ENCODE assay signal across 22 cellular contexts in the genomic region with DNA sequence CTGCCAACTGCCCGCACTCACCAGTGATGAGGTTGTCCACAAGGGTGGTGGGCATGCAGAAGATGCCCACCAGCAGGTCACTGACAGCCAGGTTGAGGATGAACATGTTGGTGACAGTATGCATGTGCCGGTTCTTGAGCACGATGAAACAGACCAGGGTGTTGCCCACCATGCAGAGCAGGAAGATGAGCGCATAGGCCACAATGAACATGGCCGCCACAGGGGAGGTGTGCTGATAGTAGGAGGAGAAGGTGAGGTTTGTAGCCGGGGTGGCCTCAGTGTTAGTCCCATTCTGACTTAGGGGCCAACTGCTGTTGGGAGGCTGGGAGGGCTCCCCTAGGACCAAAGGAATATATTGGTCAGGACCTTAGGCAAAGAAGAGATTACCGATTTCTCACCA. TPM values are rescaled to one million over a fixed set of nuclear protein-coding genes. Genes with fewer than 3 reads are reported as not detected.
DNase-seq lines count a peak whose midpoint lies in the region; ATAC-seq, FAIRE-seq and TF ChIP-seq lines count a peak whose summit lies in the region.
"Had no signal": no experiment of that assay in that cellular context is flagged by ENCODE, and none has a peak within 500 bp of the region (broad histone marks: within the 10 kb centered on the region; RNA-seq: fewer than 3 reads in every experiment).

No MANE protein-coding gene starts in this region.

- no peak overlapping the region for H3K4me3 ChIP-seq in IMR-90 (ENCODE audit: insufficient read depth, low read depth, low read length)
- H3K4me3 ChIP-seq in Loucy (ENCODE audit: low read length, poor library complexity, severe bottlenecking) = no peak overlapping the region
- no peak overlapping the region for H3K4me3 ChIP-seq in H1 (ENCODE audit: extremely low read depth in 1 of 4, insufficient read depth in 2 of 4, low read depth in 3 of 4, low read length in 4 of 4)
- H3K4me3 ChIP-seq: GM23338, HAP-1 had no signal

- H3K36me3 ChIP-seq in IMR-90 (ENCODE audit: control insufficient read depth, insufficient read depth, low read length) = no peaks in the 10 kb centered on the region
- H3K36me3 ChIP-seq in Loucy (ENCODE audit: insufficient read depth, low read length) = no peaks in the 10 kb centered on the region
- no peaks in the 10 kb centered on the region for H3K36me3 ChIP-seq in H1 (ENCODE audit: control insufficient read depth in 2 of 4, insufficient read depth in 4 of 4, low read length in 3 of 4)
- H3K36me3 ChIP-seq: HAP-1 had no signal

- H3K56ac ChIP-seq in IMR-90 (ENCODE audit: extremely low read depth, insufficient read depth, low read length) (no peak overlapping the region), H1 (replicated peaks; ENCODE audit: insufficient read length, low read depth, low read length) (no peak overlapping the region)

- peak overlapping the region; percentile 58 for H4K91ac ChIP-seq in IMR-90 (ENCODE audit: insufficient read depth, low read depth, low read length)
- H4K91ac ChIP-seq in H1 (replicated peaks; ENCODE audit: insufficient read length, low read length) = no peak overlapping the region

- ATAC-seq in IMR-90 (ENCODE audit: low read depth) (no peak), HG02885 (IDR thresholded peaks at IDR 0.05; ENCODE audit: poor library complexity, unreplicated experiment) (no peak)

- H3K23me2 ChIP-seq in H1 (ENCODE audit: low read depth, low read length) = no peaks in the 10 kb centered on the region

- H3K27ac ChIP-seq in IMR-90 (ENCODE audit: insufficient read depth, low read length) = no peak overlapping the region; the same call in 1 of the 2 replicates
- no peak overlapping the region for H3K27ac ChIP-seq in H1 (ENCODE audit: low read depth, low read length)

- no peaks in the 10 kb centered on the region for H3K79me2 ChIP-seq in Loucy (ENCODE audit: insufficient read depth, low read length)
- H3K79me2 ChIP-seq in H1 (ENCODE audit: control insufficient read depth in 1 of 2, insufficient read depth in 2 of 2, low read length in 2 of 2) = no peaks in the 10 kb centered on the region

- peak overlapping the region; percentile 75; the same call in 2 of the 3 replicates for H2BK15ac ChIP-seq in IMR-90 (ENCODE audit: low read depth, low read length)
- no peak overlapping the region for H2BK15ac ChIP-seq in H1 (ENCODE audit: low read length)

- H3K4ac ChIP-seq in IMR-90 (ENCODE audit: low read depth, low read length) (peak overlapping the region; percentile 88), H1 (replicated peaks; ENCODE audit: insufficient read length, low read depth, low read length) (no peak overlapping the region)

- BruUV-seq in IMR-90 (replicated peaks; lab: Mats Ljungman, UMichigan) = no TSS peak

- peak overlapping the region; percentile 22 for H2AFZ ChIP-seq in IMR-90 (replicated peaks; ENCODE audit: low read length, poor library complexity)
- peak overlapping the region; percentile 26; the same call in 1 of the 2 replicates for H2AFZ ChIP-seq in Loucy (ENCODE audit: low read length)
- no peak overlapping the region for H2AFZ ChIP-seq in H1 (ENCODE audit: low read length)
- H2AFZ ChIP-seq: GM23338 had no signal

- peak overlapping the region; percentile 43 for H2AK9ac ChIP-seq in IMR-90 (replicated peaks; ENCODE audit: low read depth, low read length, poor library complexity)

- TF ChIP-seq RAD21 in IMR-90 (IDR thresholded peaks at IDR 0.05; ENCODE audit: low read length) (no peak), H1 (IDR thresholded peaks at IDR 0.05 in 1 of 2, conservative IDR thresholded peaks at IDR 0.05 in 1 of 2; ENCODE audit: low read depth in 2 of 2, low read length in 2 of 2) (no peak)

- H3K4me1 ChIP-seq in IMR-90 (ENCODE audit: control insufficient read depth, insufficient read depth, low read length) (peaks cover 11% of the 10 kb centered on the region), Loucy (ENCODE audit: insufficient read depth, low read length, poor library complexity, severe bottlenecking) (peaks cover 11% of the 10 kb centered on the region), H1 (replicated peaks in 1 of 4; ENCODE audit: control insufficient read depth in 3 of 4, insufficient read depth in 4 of 4, low read length in 3 of 4) (no peaks in the 10 kb centered on the region)
- H3K4me1 ChIP-seq: HAP-1 had no signal

- H4K5ac ChIP-seq in IMR-90 (ENCODE audit: low read depth, low read length) (no peak overlapping the region), H1 (ENCODE audit: insufficient read length, low read depth, low read length) (no peak overlapping the region)

- no peak for TF ChIP-seq EP300 in H1 (IDR thresholded peaks at IDR 0.05; ENCODE audit: borderline replicate concordance in 1 of 2, low read depth in 2 of 2, low read length in 2 of 2)

- H3F3A ChIP-seq in Loucy (ENCODE audit: low read depth) = no peaks in the 10 kb centered on the region

- H4K20me1 ChIP-seq in IMR-90 (ENCODE audit: insufficient read depth, low read length) = peaks cover 8% of the 10 kb centered on the region; the same call in 1 of the 2 replicates
- no peaks in the 10 kb centered on the region for H4K20me1 ChIP-seq in Loucy (ENCODE audit: insufficient read depth, low read length, poor library complexity, severe bottlenecking)
- H4K20me1 ChIP-seq in H1 (replicated peaks in 1 of 2; ENCODE audit: control insufficient read depth in 1 of 2, insufficient read depth in 2 of 2, low read length in 2 of 2) = no peaks in the 10 kb centered on the region

- no peak overlapping the region for H2BK5ac ChIP-seq in IMR-90 (ENCODE audit: low read depth, low read length, poor library complexity, severe bottlenecking)
- H2BK5ac ChIP-seq in H1 (ENCODE audit: low read depth, low read length) = no peak overlapping the region

- FAIRE-seq in H1 (lab: Jason Lieb, UNC) (no peak), urothelium cell line (lab: Jason Lieb, UNC) (peak; percentile 69)
- FAIRE-seq: GM12891, GM18507, H54 had no signal

- H3K9ac ChIP-seq in IMR-90 (ENCODE audit: low read depth, low read length) (no peak overlapping the region), Loucy (ENCODE audit: low read depth, low read length, poor library complexity, severe bottlenecking) (no peak overlapping the region), H1 (replicated peaks in 1 of 4; ENCODE audit: extremely low read depth in 1 of 4, low read depth in 3 of 4, low read length in 3 of 4) (no peak overlapping the region)

- peaks cover 13% of the 10 kb centered on the region for H3K9me1 ChIP-seq in IMR-90 (ENCODE audit: insufficient read depth, low read length)

- H2AK5ac ChIP-seq in IMR-90 (ENCODE audit: low read depth, low read length) (peak overlapping the region; percentile 85), H1 (ENCODE audit: low read depth, low read length) (no peak overlapping the region)

- H2BK12ac ChIP-seq in H1 (ENCODE audit: low read depth, low read length) = no peak overlapping the region

- H3K14ac ChIP-seq in IMR-90 (replicated peaks; ENCODE audit: low read depth, low read length) = 0 out of 2 replicates have a peak overlapping the region, but pooled peaks have one; percentile 83
- H3K14ac ChIP-seq in H1 (ENCODE audit: insufficient read length) = no peak overlapping the region

- no peak overlapping the region for H3K18ac ChIP-seq in IMR-90 (ENCODE audit: low read depth, low read length)
- H3K18ac ChIP-seq in H1 (ENCODE audit: extremely low read depth, low read length) = no peak overlapping the region

- H4K8ac ChIP-seq in IMR-90 (ENCODE audit: low read depth in 2 of 2, low read length in 2 of 2) (peak overlapping the region in 1 of 2 experiments; percentile 60; a peak in 1 of 4 replicates), H1 (ENCODE audit: extremely low read depth, insufficient read depth, low read length) (0 out of 2 replicates have a peak overlapping the region, but pooled peaks have one; percentile 14)

- H3K9me3 ChIP-seq in IMR-90 (ENCODE audit: control insufficient read depth, insufficient read depth, low read length) (peaks cover 1% of the 10 kb centered on the region; the same call in 1 of the 2 replicates), Loucy (ENCODE audit: insufficient read depth, low read depth, low read length) (0 out of 2 replicates have a peak, but pooled peaks cover 4% of the 10 kb centered on the region), H1 (ENCODE audit: insufficient read depth in 2 of 2, low read depth in 1 of 2, low read length in 1 of 2) (0 out of 4 replicates have a peak, but pooled peaks cover 0 to 3% of the 10 kb centered on the region in 2 experiments)

- TF ChIP-seq POLR2A in IMR-90 (IDR thresholded peaks at IDR 0.05; ENCODE audit: low read depth, low read length) = no peak
- no peak for TF ChIP-seq POLR2A in H1 (IDR thresholded peaks at IDR 0.05; ENCODE audit: control extremely low read depth in 1 of 2, low read depth in 2 of 2, low read length in 2 of 2)

- H2BK20ac ChIP-seq in IMR-90 (ENCODE audit: low read depth, low read length) (peak overlapping the region; percentile 89), H1 (ENCODE audit: low read length) (no peak overlapping the region)

- intact Hi-C loops in IMR-90 (cut with micrococcal nuclease) = loop anchor here (2.0 kb wide), 1 partner anchor 99 kb away; no protein-coding TSS in a partner anchor

- H3K23ac ChIP-seq in IMR-90 (ENCODE audit: low read depth, low read length) (no peak overlapping the region), H1 (ENCODE audit: insufficient read length) (no peak overlapping the region)

- in situ Hi-C loops in IMR-90 (cut with MboI; ENCODE audit: low sequenced_read_pairs) = no loop called here

- H3K4me2 ChIP-seq in IMR-90 (ENCODE audit: low read depth, low read length) (no peak overlapping the region), Loucy (ENCODE audit: low read depth, low read length, poor library complexity, severe bottlenecking) (no peak overlapping the region), H1 (ENCODE audit: insufficient read depth in 1 of 2, low read depth in 2 of 2, low read length in 2 of 2) (no peak overlapping the region)
- H3K4me2 ChIP-seq: GM23338 had no signal

- H2BK120ac ChIP-seq in IMR-90 (ENCODE audit: low read depth, low read length) = peak overlapping the region; percentile 88
- H2BK120ac ChIP-seq in H1 (replicated peaks; ENCODE audit: low read depth, low read length) = no peak overlapping the region

- H3K9me2 ChIP-seq in Loucy (replicated peaks; ENCODE audit: low read depth, low read length) = no peaks in the 10 kb centered on the region

- CTCF ChIA-PET in IMR-90 (lab: Yijun Ruan, JAX) (interaction anchor here (1.0 kb wide), 1 partner anchor 99 kb away, joined by 3 read pairs; no protein-coding TSS in a partner anchor), H1 (lab: Charles Lee; ENCODE audit: partially characterized antibody) (interaction anchor here (0.8 to 17.4 kb wide), 28 partner anchors 9 to 503 kb away, joined by 3 to 329 read pairs (median 9); no protein-coding TSS in a partner anchor)

- no peak for TF ChIP-seq CTCF in IMR-90 (conservative IDR thresholded peaks at IDR 0.05; ENCODE audit: low read depth, low read length)
- TF ChIP-seq CTCF in Loucy (conservative IDR thresholded peaks at IDR 0.05; ENCODE audit: low read length) = no peak
- TF ChIP-seq CTCF in H1 (IDR thresholded peaks at IDR 0.05; ENCODE audit: control extremely low read depth in 1 of 3, insufficient read depth in 1 of 3, low read depth in 1 of 3, low read length in 3 of 3) = no peak

- H3K79me1 ChIP-seq in IMR-90 (ENCODE audit: low read depth in 1 of 2, low read length in 2 of 2) (no peaks in the 10 kb centered on the region), H1 (ENCODE audit: low read depth, low read length) (no peaks in the 10 kb centered on the region)

- 96% methylated on average over 4 of the region's 7 CpGs; no CpG with 5 or more reads in 1 of the 2 experiments for WGBS in IMR-90 (ENCODE audit: extremely low coverage in 2 of 2, insufficient read length in 1 of 2), 2 experiments
- 92% methylated on average over 7 of the region's 7 CpGs; no CpG with 5 or more reads in 1 of the 2 experiments for WGBS in H1 (ENCODE audit: extremely low coverage in 1 of 2, insufficient coverage in 1 of 2, insufficient read length in 1 of 2, insufficient replicate concordance in 2 of 2, low coverage in 1 of 2, low lambda C conversion rate in 2 of 2, missing lambda C conversion rate in 1 of 2), 2 experiments

- dilution Hi-C loops in IMR-90 (cut with HindIII; ENCODE audit: low sequenced_read_pairs, unreplicated experiment) = no loop called here

- POLR2A ChIA-PET in IMR-90 (lab: Charles Lee; ENCODE audit: unreplicated experiment) = no interaction called here
- POLR2A ChIA-PET in H1 (lab: Charles Lee; ENCODE audit: partially characterized antibody) = interaction anchor here (1.3 kb wide), 1 partner anchor 30 kb away, joined by 5 read pairs; no protein-coding TSS in a partner anchor

- DNase-seq in IMR-90 (no peak), H1 (ENCODE audit: low read depth in 1 of 2, low spot score in 2 of 2) (no peak), urothelium cell line (ENCODE audit: low spot score) (no peak)
- DNase-seq in activated naive CD4-positive, alpha-beta T cell (lab: John Stamatoyannopoulos, UW) = no peak
- DNase-seq: C1 segment of cervical spinal cord; Calu3; CD4-positive, alpha-beta memory T cell; COR-L47; DMS53; DMS79 treated with DMSO at 0.1 percent for 48 hours; GF-D8; HFFc6 had no signal

- H3K27me3 ChIP-seq in IMR-90 (ENCODE audit: control insufficient read depth, insufficient read depth, low read length) (no peaks in the 10 kb centered on the region), Loucy (ENCODE audit: insufficient read depth, low read length, poor library complexity, severe bottlenecking) (no peaks in the 10 kb centered on the region), H1 (replicated peaks in 1 of 4; ENCODE audit: control insufficient read depth in 3 of 4, extremely low read depth in 1 of 4, insufficient read depth in 3 of 4, low read length in 3 of 4) (no peaks in the 10 kb centered on the region)

RNA-seq across cellular contexts. Expression of gene NPFFR1, which starts 17.7 kb away (rescaled TPM):
- total RNA-seq in IMR-90 (2012; rRNA removed) = not detected in 2 replicates
- polyA plus RNA-seq in IMR-90 (2012; rRNA removed) (not detected in 2 replicates), H1 (2011; rRNA removed) (0.02 and 0.03 TPM in 2 replicates)
- not detected in 2 replicates for polyA plus RNA-seq in IMR-90 (2012; cell fraction: cytosol; rRNA removed)
- polyA plus RNA-seq in IMR-90 (2012; cell fraction: nucleus; rRNA removed; ENCODE audit: low replicate concordance) = 0.01 TPM in 1 of 2 replicates, not detected in the other
- total RNA-seq in H1 (2021; fragmentation: NEBNext Ultra II Directional; extraction: Animal tissue kit (Norgen Biotek cat#: 25700)) = 0.06 TPM in 1 of 2 replicates, not detected in the other
- polyA plus RNA-seq in H1 (2011; cell fraction: cytosol; rRNA removed) = 0.03 TPM
- 0.04 TPM for polyA plus RNA-seq in H1 (2011; cell fraction: nucleus; rRNA removed)
- 0.04 TPM in 2 of 4 replicates, not detected in the others for polyA plus RNA-seq in H1 (2012, experiment 1 of 2)
- 0.01 TPM for polyA plus RNA-seq in H1 (2012, experiment 2 of 2)
- under 0.01 TPM for polyA plus RNA-seq in H1 (2013, experiment 1 of 2)
- 0.02 TPM for polyA plus RNA-seq in H1 (2013, experiment 2 of 2)
- polyA minus RNA-seq in H1 (2011; rRNA and poly(A)+ RNA removed) = 0.02 and 0.03 TPM in 2 replicates
- not detected for polyA minus RNA-seq in H1 (2011; cell fraction: cytosol; rRNA and poly(A)+ RNA removed)
- polyA minus RNA-seq in H1 (2011; cell fraction: nucleus; rRNA and poly(A)+ RNA removed) = 0.10 TPM
- total RNA-seq: CD4-positive, alpha-beta memory T cell; Daoy; G401; HFFc6 had no signal
- polyA plus RNA-seq: BJ; CD4-positive, alpha-beta memory T cell had no signal

RNA-seq across cellular contexts. Expression of gene PPA1, which starts 32.8 kb away (rescaled TPM):
- total RNA-seq in IMR-90 (2012; rRNA removed) = 102 and 211 TPM in 2 replicates
- 69.4 and 78.6 TPM in 2 replicates for polyA plus RNA-seq in IMR-90 (2012; rRNA removed)
- polyA plus RNA-seq in IMR-90 (2012; cell fraction: cytosol; rRNA removed) = 32.2 and 54.5 TPM in 2 replicates
- polyA plus RNA-seq in IMR-90 (2012; cell fraction: nucleus; rRNA removed; ENCODE audit: low replicate concordance) = 15.3 and 36.3 TPM in 2 replicates
- 181 and 191 TPM in 2 replicates for total RNA-seq in H1 (2021; fragmentation: NEBNext Ultra II Directional; extraction: Animal tissue kit (Norgen Biotek cat#: 25700))
- 43.7 and 77.0 TPM in 2 replicates for polyA plus RNA-seq in H1 (2011; rRNA removed)
- polyA plus RNA-seq in H1 (2011; cell fraction: cytosol; rRNA removed) = 120 TPM
- 50.0 TPM for polyA plus RNA-seq in H1 (2011; cell fraction: nucleus; rRNA removed)
- polyA plus RNA-seq in H1 (2012, experiment 1 of 2) = 112 to 128 TPM (median 119 TPM) in 4 replicates
- 29.4 TPM for polyA plus RNA-seq in H1 (2012, experiment 2 of 2)
- polyA plus RNA-seq in H1 (2013, experiment 1 of 2) = 115 TPM
- 126 TPM for polyA plus RNA-seq in H1 (2013, experiment 2 of 2)
- 56.6 and 79.1 TPM in 2 replicates for polyA minus RNA-seq in H1 (2011; rRNA and poly(A)+ RNA removed)
- polyA minus RNA-seq in H1 (2011; cell fraction: cytosol; rRNA and poly(A)+ RNA removed) = 38.6 TPM
- polyA minus RNA-seq in H1 (2011; cell fraction: nucleus; rRNA and poly(A)+ RNA removed) = 31.7 TPM
